ENCODE assay signal across 1 cellular context in the genomic region with DNA sequence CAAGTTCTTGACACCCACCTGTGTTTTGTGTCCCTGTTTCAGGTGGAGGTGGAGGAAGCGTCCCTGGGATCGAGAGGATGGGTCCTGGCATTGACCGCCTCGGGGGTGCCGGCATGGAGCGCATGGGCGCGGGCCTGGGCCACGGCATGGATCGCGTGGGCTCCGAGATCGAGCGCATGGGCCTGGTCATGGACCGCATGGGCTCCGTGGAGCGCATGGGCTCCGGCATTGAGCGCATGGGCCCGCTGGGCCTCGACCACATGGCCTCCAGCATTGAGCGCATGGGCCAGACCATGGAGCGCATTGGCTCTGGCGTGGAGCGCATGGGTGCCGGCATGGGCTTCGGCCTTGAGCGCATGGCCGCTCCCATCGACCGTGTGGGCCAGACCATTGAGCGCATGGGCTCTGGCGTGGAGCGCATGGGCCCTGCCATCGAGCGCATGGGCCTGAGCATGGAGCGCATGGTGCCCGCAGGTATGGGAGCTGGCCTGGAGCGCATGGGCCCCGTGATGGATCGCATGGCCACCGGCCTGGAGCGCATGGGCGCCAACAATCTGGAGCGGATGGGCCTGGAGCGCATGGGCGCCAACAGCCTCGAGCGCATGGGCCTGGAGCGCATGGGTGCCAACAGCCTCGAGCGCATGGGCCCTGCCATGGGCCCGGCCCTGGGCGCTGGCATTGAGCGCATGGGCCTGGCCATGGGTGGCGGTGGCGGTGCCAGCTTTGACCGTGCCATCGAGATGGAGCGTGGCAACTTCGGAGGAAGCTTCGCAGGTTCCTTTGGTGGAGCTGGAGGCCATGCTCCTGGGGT.
TF ChIP-seq lines count a peak whose summit lies in the region.

No MANE protein-coding gene starts in this region.

TF ChIP-seq in WTC11, 78 proteins besides CTCF, POLR2A, EP300 and RAD21 (continued from another document and continues in another):
- TF ChIP-seq JUN (CRISPR knock-in tag; IDR thresholded peaks at IDR 0.05) (no peak), ZNF416 (CRISPR knock-in tag; IDR thresholded peaks at IDR 0.05) (no peak), NFYB (CRISPR knock-in tag; conservative IDR thresholded peaks at IDR 0.05; ENCODE audit: low read depth) (no peak), TEAD4 (CRISPR knock-in tag; IDR thresholded peaks at IDR 0.05) (no peak), ETV6 (CRISPR knock-in tag; IDR thresholded peaks at IDR 0.05) (no peak), CBFB (CRISPR knock-in tag; IDR thresholded peaks at IDR 0.05; ENCODE audit: low read depth) (no peak), ZNF121 (CRISPR knock-in tag; IDR thresholded peaks at IDR 0.05) (0 out of 2 replicates have a peak, but pooled peaks have one; percentile 9), NR2C2 (CRISPR knock-in tag; IDR thresholded peaks at IDR 0.05) (no peak), FOXP1 (CRISPR knock-in tag; IDR thresholded peaks at IDR 0.05; ENCODE audit: borderline replicate concordance) (peak; percentile 36; the same call in 1 of the 2 replicates), RORB (CRISPR knock-in tag; IDR thresholded peaks at IDR 0.05) (no peak), MXD4 (CRISPR knock-in tag; IDR thresholded peaks at IDR 0.05; ENCODE audit: borderline replicate concordance) (no peak), GRHL2 (CRISPR knock-in tag; IDR thresholded peaks at IDR 0.05; ENCODE audit: insufficient replicate concordance, severe bottlenecking) (no peak), TCF7 (CRISPR knock-in tag; IDR thresholded peaks at IDR 0.05; ENCODE audit: low read depth) (no peak), GTF2I (CRISPR knock-in tag; conservative IDR thresholded peaks at IDR 0.05) (no peak), GABPB1 (CRISPR knock-in tag; IDR thresholded peaks at IDR 0.05) (no peak), NR1H2 (CRISPR knock-in tag; IDR thresholded peaks at IDR 0.05) (no peak), SMAD4 (CRISPR knock-in tag; IDR thresholded peaks at IDR 0.05) (no peak), NR3C1 (CRISPR knock-in tag; conservative IDR thresholded peaks at IDR 0.05; ENCODE audit: low read depth) (no peak), ZNF219 (CRISPR knock-in tag; IDR thresholded peaks at IDR 0.05; ENCODE audit: borderline replicate concordance) (no peak), ZNF263 (CRISPR knock-in tag; IDR thresholded peaks at IDR 0.05; ENCODE audit: low read depth) (no peak), ZNF317 (CRISPR knock-in tag; IDR thresholded peaks at IDR 0.05; ENCODE audit: borderline replicate concordance, low read depth) (no peak), PRRX2 (CRISPR knock-in tag; IDR thresholded peaks at IDR 0.05) (no peak), TEAD1 (CRISPR knock-in tag; IDR thresholded peaks at IDR 0.05) (no peak), SOX15 (CRISPR knock-in tag; IDR thresholded peaks at IDR 0.05) (no peak), MYBL2 (CRISPR knock-in tag; IDR thresholded peaks at IDR 0.05) (0 out of 2 replicates have a peak, but pooled peaks have one; percentile 5)
- TF ChIP-seq, protein P1, sequence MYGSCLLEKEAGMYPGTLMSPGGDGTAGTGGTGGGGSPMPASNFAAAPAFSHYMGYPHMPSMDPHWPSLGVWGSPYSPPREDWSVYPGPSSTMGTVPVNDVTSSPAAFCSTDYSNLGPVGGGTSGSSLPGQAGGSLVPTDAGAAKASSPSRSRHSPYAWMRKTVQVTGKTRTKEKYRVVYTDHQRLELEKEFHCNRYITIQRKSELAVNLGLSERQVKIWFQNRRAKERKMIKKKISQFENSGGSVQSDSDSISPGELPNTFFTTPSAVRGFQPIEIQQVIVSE (CRISPR knock-in tag; IDR thresholded peaks at IDR 0.05; ENCODE audit: borderline replicate concordance), result no peak
- TF ChIP-seq, protein P2, sequence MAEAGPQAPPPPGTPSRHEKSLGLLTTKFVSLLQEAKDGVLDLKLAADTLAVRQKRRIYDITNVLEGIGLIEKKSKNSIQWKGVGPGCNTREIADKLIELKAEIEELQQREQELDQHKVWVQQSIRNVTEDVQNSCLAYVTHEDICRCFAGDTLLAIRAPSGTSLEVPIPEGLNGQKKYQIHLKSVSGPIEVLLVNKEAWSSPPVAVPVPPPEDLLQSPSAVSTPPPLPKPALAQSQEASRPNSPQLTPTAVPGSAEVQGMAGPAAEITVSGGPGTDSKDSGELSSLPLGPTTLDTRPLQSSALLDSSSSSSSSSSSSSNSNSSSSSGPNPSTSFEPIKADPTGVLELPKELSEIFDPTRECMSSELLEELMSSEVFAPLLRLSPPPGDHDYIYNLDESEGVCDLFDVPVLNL (CRISPR knock-in tag; IDR thresholded peaks at IDR 0.05; ENCODE audit: borderline replicate concordance, low read depth), result no peak
- TF ChIP-seq, protein P3, sequence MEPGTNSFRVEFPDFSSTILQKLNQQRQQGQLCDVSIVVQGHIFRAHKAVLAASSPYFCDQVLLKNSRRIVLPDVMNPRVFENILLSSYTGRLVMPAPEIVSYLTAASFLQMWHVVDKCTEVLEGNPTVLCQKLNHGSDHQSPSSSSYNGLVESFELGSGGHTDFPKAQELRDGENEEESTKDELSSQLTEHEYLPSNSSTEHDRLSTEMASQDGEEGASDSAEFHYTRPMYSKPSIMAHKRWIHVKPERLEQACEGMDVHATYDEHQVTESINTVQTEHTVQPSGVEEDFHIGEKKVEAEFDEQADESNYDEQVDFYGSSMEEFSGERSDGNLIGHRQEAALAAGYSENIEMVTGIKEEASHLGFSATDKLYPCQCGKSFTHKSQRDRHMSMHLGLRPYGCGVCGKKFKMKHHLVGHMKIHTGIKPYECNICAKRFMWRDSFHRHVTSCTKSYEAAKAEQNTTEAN (CRISPR knock-in tag; IDR thresholded peaks at IDR 0.05), result no peak
- TF ChIP-seq, protein P4, sequence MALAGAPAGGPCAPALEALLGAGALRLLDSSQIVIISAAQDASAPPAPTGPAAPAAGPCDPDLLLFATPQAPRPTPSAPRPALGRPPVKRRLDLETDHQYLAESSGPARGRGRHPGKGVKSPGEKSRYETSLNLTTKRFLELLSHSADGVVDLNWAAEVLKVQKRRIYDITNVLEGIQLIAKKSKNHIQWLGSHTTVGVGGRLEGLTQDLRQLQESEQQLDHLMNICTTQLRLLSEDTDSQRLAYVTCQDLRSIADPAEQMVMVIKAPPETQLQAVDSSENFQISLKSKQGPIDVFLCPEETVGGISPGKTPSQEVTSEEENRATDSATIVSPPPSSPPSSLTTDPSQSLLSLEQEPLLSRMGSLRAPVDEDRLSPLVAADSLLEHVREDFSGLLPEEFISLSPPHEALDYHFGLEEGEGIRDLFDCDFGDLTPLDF (CRISPR knock-in tag; IDR thresholded peaks at IDR 0.05), result no peak
- TF ChIP-seq, protein P5, sequence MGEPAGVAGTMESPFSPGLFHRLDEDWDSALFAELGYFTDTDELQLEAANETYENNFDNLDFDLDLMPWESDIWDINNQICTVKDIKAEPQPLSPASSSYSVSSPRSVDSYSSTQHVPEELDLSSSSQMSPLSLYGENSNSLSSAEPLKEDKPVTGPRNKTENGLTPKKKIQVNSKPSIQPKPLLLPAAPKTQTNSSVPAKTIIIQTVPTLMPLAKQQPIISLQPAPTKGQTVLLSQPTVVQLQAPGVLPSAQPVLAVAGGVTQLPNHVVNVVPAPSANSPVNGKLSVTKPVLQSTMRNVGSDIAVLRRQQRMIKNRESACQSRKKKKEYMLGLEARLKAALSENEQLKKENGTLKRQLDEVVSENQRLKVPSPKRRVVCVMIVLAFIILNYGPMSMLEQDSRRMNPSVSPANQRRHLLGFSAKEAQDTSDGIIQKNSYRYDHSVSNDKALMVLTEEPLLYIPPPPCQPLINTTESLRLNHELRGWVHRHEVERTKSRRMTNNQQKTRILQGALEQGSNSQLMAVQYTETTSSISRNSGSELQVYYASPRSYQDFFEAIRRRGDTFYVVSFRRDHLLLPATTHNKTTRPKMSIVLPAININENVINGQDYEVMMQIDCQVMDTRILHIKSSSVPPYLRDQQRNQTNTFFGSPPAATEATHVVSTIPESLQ (CRISPR knock-in tag; IDR thresholded peaks at IDR 0.05), result 0 out of 2 replicates have a peak, but pooled peaks have one; percentile 43
- TF ChIP-seq, protein P6, sequence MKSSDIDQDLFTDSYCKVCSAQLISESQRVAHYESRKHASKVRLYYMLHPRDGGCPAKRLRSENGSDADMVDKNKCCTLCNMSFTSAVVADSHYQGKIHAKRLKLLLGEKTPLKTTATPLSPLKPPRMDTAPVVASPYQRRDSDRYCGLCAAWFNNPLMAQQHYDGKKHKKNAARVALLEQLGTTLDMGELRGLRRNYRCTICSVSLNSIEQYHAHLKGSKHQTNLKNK (CRISPR knock-in tag; IDR thresholded peaks at IDR 0.05), result no peak
- TF ChIP-seq, protein P7, sequence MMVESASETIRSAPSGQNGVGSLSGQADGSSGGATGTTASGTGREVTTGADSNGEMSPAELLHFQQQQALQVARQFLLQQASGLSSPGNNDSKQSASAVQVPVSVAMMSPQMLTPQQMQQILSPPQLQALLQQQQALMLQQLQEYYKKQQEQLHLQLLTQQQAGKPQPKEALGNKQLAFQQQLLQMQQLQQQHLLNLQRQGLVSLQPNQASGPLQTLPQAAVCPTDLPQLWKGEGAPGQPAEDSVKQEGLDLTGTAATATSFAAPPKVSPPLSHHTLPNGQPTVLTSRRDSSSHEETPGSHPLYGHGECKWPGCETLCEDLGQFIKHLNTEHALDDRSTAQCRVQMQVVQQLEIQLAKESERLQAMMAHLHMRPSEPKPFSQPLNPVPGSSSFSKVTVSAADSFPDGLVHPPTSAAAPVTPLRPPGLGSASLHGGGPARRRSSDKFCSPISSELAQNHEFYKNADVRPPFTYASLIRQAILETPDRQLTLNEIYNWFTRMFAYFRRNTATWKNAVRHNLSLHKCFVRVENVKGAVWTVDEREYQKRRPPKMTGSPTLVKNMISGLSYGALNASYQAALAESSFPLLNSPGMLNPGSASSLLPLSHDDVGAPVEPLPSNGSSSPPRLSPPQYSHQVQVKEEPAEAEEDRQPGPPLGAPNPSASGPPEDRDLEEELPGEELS (CRISPR knock-in tag; IDR thresholded peaks at IDR 0.05), result 0 out of 2 replicates have a peak, but pooled peaks have one; percentile 27
- TF ChIP-seq, protein P8, sequence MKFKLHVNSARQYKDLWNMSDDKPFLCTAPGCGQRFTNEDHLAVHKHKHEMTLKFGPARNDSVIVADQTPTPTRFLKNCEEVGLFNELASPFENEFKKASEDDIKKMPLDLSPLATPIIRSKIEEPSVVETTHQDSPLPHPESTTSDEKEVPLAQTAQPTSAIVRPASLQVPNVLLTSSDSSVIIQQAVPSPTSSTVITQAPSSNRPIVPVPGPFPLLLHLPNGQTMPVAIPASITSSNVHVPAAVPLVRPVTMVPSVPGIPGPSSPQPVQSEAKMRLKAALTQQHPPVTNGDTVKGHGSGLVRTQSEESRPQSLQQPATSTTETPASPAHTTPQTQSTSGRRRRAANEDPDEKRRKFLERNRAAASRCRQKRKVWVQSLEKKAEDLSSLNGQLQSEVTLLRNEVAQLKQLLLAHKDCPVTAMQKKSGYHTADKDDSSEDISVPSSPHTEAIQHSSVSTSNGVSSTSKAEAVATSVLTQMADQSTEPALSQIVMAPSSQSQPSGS (CRISPR knock-in tag; IDR thresholded peaks at IDR 0.05; ENCODE audit: borderline replicate concordance, low read depth), result no peak
- TF ChIP-seq, protein P9, sequence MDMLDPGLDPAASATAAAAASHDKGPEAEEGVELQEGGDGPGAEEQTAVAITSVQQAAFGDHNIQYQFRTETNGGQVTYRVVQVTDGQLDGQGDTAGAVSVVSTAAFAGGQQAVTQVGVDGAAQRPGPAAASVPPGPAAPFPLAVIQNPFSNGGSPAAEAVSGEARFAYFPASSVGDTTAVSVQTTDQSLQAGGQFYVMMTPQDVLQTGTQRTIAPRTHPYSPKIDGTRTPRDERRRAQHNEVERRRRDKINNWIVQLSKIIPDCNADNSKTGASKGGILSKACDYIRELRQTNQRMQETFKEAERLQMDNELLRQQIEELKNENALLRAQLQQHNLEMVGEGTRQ (CRISPR knock-in tag; IDR thresholded peaks at IDR 0.05), result no peak
- TF ChIP-seq, protein P10, sequence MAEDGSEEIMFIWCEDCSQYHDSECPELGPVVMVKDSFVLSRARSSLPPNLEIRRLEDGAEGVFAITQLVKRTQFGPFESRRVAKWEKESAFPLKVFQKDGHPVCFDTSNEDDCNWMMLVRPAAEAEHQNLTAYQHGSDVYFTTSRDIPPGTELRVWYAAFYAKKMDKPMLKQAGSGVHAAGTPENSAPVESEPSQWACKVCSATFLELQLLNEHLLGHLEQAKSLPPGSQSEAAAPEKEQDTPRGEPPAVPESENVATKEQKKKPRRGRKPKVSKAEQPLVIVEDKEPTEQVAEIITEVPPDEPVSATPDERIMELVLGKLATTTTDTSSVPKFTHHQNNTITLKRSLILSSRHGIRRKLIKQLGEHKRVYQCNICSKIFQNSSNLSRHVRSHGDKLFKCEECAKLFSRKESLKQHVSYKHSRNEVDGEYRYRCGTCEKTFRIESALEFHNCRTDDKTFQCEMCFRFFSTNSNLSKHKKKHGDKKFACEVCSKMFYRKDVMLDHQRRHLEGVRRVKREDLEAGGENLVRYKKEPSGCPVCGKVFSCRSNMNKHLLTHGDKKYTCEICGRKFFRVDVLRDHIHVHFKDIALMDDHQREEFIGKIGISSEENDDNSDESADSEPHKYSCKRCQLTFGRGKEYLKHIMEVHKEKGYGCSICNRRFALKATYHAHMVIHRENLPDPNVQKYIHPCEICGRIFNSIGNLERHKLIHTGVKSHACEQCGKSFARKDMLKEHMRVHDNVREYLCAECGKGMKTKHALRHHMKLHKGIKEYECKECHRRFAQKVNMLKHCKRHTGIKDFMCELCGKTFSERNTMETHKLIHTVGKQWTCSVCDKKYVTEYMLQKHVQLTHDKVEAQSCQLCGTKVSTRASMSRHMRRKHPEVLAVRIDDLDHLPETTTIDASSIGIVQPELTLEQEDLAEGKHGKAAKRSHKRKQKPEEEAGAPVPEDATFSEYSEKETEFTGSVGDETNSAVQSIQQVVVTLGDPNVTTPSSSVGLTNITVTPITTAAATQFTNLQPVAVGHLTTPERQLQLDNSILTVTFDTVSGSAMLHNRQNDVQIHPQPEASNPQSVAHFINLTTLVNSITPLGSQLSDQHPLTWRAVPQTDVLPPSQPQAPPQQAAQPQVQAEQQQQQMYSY (CRISPR knock-in tag; IDR thresholded peaks at IDR 0.05), result peak; percentile 37; the same call in 1 of the 2 replicates
- TF ChIP-seq, protein P11, sequence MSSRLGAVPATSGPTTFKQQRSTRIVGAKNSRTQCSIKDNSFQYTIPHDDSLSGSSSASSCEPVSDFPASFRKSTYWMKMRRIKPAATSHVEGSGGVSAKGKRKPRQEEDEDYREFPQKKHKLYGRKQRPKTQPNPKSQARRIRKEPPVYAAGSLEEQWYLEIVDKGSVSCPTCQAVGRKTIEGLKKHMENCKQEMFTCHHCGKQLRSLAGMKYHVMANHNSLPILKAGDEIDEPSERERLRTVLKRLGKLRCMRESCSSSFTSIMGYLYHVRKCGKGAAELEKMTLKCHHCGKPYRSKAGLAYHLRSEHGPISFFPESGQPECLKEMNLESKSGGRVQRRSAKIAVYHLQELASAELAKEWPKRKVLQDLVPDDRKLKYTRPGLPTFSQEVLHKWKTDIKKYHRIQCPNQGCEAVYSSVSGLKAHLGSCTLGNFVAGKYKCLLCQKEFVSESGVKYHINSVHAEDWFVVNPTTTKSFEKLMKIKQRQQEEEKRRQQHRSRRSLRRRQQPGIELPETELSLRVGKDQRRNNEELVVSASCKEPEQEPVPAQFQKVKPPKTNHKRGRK (CRISPR knock-in tag; IDR thresholded peaks at IDR 0.05; ENCODE audit: borderline replicate concordance), result no peak
- TF ChIP-seq, protein P12, sequence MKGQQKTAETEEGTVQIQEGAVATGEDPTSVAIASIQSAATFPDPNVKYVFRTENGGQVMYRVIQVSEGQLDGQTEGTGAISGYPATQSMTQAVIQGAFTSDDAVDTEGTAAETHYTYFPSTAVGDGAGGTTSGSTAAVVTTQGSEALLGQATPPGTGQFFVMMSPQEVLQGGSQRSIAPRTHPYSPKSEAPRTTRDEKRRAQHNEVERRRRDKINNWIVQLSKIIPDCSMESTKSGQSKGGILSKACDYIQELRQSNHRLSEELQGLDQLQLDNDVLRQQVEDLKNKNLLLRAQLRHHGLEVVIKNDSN (CRISPR knock-in tag; IDR thresholded peaks at IDR 0.05), result no peak
